In the genomic region with DNA sequence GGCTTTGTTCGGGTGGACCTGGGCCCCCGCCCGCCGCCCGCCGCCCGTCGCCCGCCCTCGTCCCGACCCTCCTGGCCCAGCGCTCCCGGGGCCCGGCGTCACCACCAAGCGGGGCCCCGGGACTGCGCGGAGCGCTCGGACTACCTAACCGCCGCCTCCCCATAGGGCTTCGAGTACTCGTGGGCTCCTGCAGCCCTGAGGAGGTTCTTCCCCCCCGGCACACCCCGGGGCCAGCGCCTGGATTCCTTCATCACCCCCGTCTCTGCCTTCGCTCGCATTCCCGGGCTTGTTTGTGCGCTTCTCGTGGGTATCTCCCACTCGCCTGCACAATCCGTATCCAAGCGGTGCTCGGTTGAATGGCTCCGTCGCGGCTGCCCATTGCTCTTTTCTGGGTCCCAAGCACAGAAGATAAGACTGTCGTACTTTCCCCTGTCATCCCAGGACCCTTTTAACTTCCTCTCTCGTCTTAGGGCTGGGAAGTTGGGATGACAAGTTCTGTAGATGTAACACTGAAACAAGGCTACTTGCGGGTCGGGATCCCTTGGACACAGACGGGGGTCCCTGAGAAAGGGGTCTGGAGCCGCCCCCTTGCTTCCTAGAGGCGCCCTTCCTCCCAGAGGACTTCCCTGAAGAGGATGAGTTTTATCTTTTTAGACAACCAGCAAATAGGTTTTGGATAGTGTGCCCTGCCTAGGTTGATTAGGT, we compare ENCODE assay signal across 8 cellular contexts. TPM values are rescaled to one million over a fixed set of nuclear protein-coding genes. Genes with fewer than 3 reads are reported as not detected.
A peak's percentile ranks its signal among the peaks of the same experiment; 100 is the strongest.
DNase-seq lines count a peak whose midpoint lies in the region; ATAC-seq, FAIRE-seq and TF ChIP-seq lines count a peak whose summit lies in the region.

No MANE protein-coding gene starts in this region.

- peak; percentile 25 for ATAC-seq in GM18861 (IDR thresholded peaks at IDR 0.05; ENCODE audit: unreplicated experiment)
- ATAC-seq in HG03045 (IDR thresholded peaks at IDR 0.05; ENCODE audit: unreplicated experiment) = peak; percentile 56
- ATAC-seq in PC-3 = peak; percentile 60

- dilution Hi-C loops in keratinocyte (cut with MboI; ENCODE audit: extremely low pct_ligation_motif_present, low sequenced_read_pairs) = no loop called here

- H3K4me2 ChIP-seq in BLaER1 = peak overlapping the region; percentile 78
- H3K4me2 ChIP-seq in PC-3 (ENCODE audit: low read length) = peak overlapping the region; percentile 94
- peak overlapping the region; percentile 81 for H3K4me2 ChIP-seq in keratinocyte (ENCODE audit: control insufficient read depth, extremely low read depth, insufficient read depth, low read depth, low read length)

- H3K27me3 ChIP-seq in BLaER1 (no peaks in the 10 kb centered on the region), PC-3 (ENCODE audit: low read length) (no peaks in the 10 kb centered on the region), breast epithelium (no peaks in the 10 kb centered on the region), keratinocyte (ENCODE audit: control insufficient read depth, extremely low read depth, insufficient read depth, low read length) (no peaks in the 10 kb centered on the region)

- TF ChIP-seq POLR2A in breast epithelium (IDR thresholded peaks at IDR 0.05) = no peak

- no peaks in the 10 kb centered on the region for H3K9me3 ChIP-seq in BLaER1
- no peaks in the 10 kb centered on the region for H3K9me3 ChIP-seq in PC-3 (ENCODE audit: low read length)
- no peaks in the 10 kb centered on the region for H3K9me3 ChIP-seq in breast epithelium
- H3K9me3 ChIP-seq in keratinocyte (ENCODE audit: control insufficient read depth, low read depth, low read length) = no peaks in the 10 kb centered on the region

- CTCF ChIA-PET in PC-3 (lab: Charles Lee) = interaction anchor here (0.6 to 0.9 kb wide), 2 partner anchors 66 to 107 kb away, joined by 3 to 8 read pairs; no protein-coding TSS in a partner anchor

- POLR2A ChIA-PET in PC-3 (lab: Charles Lee; ENCODE audit: unreplicated experiment) = interaction anchor here (0.9 kb wide), 1 partner anchor 199 kb away, joined by 11 read pairs; no protein-coding TSS in a partner anchor

- H3K36me3 ChIP-seq in BLaER1 = peaks cover 23% of the 10 kb centered on the region
- H3K36me3 ChIP-seq in PC-3 (ENCODE audit: low read depth, low read length) = peaks cover 6% of the 10 kb centered on the region; the same call in 1 of the 2 replicates
- H3K36me3 ChIP-seq in breast epithelium = no peaks in the 10 kb centered on the region
- peaks cover 2 to 3% of the 10 kb centered on the region in 2 experiments for H3K36me3 ChIP-seq in keratinocyte (ENCODE audit: control insufficient read depth in 2 of 2, extremely low read depth in 1 of 2, insufficient read depth in 2 of 2, low read length in 2 of 2)

- FAIRE-seq in keratinocyte (lab: Jason Lieb, UNC) = no peak

- DNase-seq in PC-3 = peak; percentile 27
- peak in 1 of 2 donors; percentile 18 for DNase-seq in breast epithelium (ENCODE audit: low spot score in 2 of 2)
- DNase-seq in keratinocyte (ENCODE audit: low read depth, low spot score) = no peak
- DNase-seq in stimulated activated CD8-positive, alpha-beta memory T cell treated with anti-CD3 and anti-CD28 coated beads, Interleukin-15, amount 100 ng/mL, for 1 hour (ENCODE audit: low read depth) = peak; percentile 0
- DNase-seq in NCI-H1436 treated with DMSO at 0.1 percent for 48 hours (lab: John Stamatoyannopoulos, UW) = no peak

- no peaks in the 10 kb centered on the region for H3K9me2 ChIP-seq in PC-3 (replicated peaks; ENCODE audit: low read length)

- H2AFZ ChIP-seq in PC-3 (ENCODE audit: low read length) (peak overlapping the region; percentile 95), keratinocyte (ENCODE audit: control insufficient read depth, low read length) (peak overlapping the region; percentile 99)

- no peaks in the 10 kb centered on the region for H3F3A ChIP-seq in PC-3 (ENCODE audit: low read length, unreplicated experiment)

- H3K4me1 ChIP-seq in BLaER1 = peaks cover 22% of the 10 kb centered on the region
- H3K4me1 ChIP-seq in PC-3 (ENCODE audit: insufficient read depth, low read length) = peaks cover 11% of the 10 kb centered on the region
- no peaks in the 10 kb centered on the region for H3K4me1 ChIP-seq in breast epithelium
- peaks cover 8% of the 10 kb centered on the region for H3K4me1 ChIP-seq in keratinocyte (ENCODE audit: control insufficient read depth, extremely low read depth, insufficient read depth, low read length)

- no TSS peak for BruUV-seq in PC-3 (replicated peaks; lab: Mats Ljungman, UMichigan)

- peak overlapping the region; percentile 91 for H3K4me3 ChIP-seq in BLaER1
- H3K4me3 ChIP-seq in PC-3 (ENCODE audit: low read length) = peak overlapping the region; percentile 87
- peak overlapping the region; percentile 85 to 90 (median 87) for H3K4me3 ChIP-seq in breast epithelium
- peak overlapping the region; percentile 88 to 92 (median 90) for H3K4me3 ChIP-seq in keratinocyte (ENCODE audit: control insufficient read depth in 2 of 3, extremely low read depth in 1 of 3, insufficient read depth in 2 of 3, low read depth in 1 of 3, low read length in 3 of 3)

- intact Hi-C loops in PC-3 (cut with micrococcal nuclease) (loop anchor here (2.0 to 10.0 kb wide), 3 partner anchors 65 to 198 kb away; partner anchors contain the start of genes DCK and GRSF1), breast epithelium (cut with DNase I; ENCODE audit: low total_unique reads) (loop anchor here (2.0 kb wide), 1 partner anchor 104 kb away; no protein-coding TSS in a partner anchor)

- peaks cover 50% of the 10 kb centered on the region for H4K20me1 ChIP-seq in BLaER1
- H4K20me1 ChIP-seq in PC-3 (ENCODE audit: low read length) = 0 out of 2 replicates have a peak, but pooled peaks cover 6% of the 10 kb centered on the region
- H4K20me1 ChIP-seq in keratinocyte (ENCODE audit: control insufficient read depth, extremely low read depth, insufficient read depth, low read length) = no peaks in the 10 kb centered on the region

- peak overlapping the region; percentile 89 for H3K9ac ChIP-seq in BLaER1
- peak overlapping the region; percentile 67 for H3K9ac ChIP-seq in PC-3 (ENCODE audit: low read length)
- H3K9ac ChIP-seq in keratinocyte (ENCODE audit: control insufficient read depth, extremely low read depth, insufficient read depth, low read length) = peak overlapping the region; percentile 82

- no peak for TF ChIP-seq CTCF in PC-3 (conservative IDR thresholded peaks at IDR 0.05; ENCODE audit: low read depth, low read length)
- no peak for TF ChIP-seq CTCF in breast epithelium (IDR thresholded peaks at IDR 0.05)
- TF ChIP-seq CTCF in keratinocyte (optimal IDR thresholded peaks at IDR 0.05 in 1 of 3, IDR thresholded peaks at IDR 0.05 in 1 of 3, conservative IDR thresholded peaks at IDR 0.05 in 1 of 3; ENCODE audit: extremely low read depth in 1 of 3, insufficient read depth in 2 of 3, low read length in 3 of 3) = no peak

- peak overlapping the region; percentile 86 for H3K27ac ChIP-seq in BLaER1
- H3K27ac ChIP-seq in PC-3 (ENCODE audit: low read length) = no peak overlapping the region
- peak overlapping the region; percentile 84 to 92 for H3K27ac ChIP-seq in breast epithelium
- H3K27ac ChIP-seq in keratinocyte (ENCODE audit: control insufficient read depth, insufficient read depth, low read length) = peak overlapping the region; percentile 15

- H3K79me2 ChIP-seq in PC-3 (ENCODE audit: low read length) (peaks cover 54% of the 10 kb centered on the region), keratinocyte (ENCODE audit: control insufficient read depth, insufficient read depth, low read length) (peaks cover 50% of the 10 kb centered on the region)

- H3K9me1 ChIP-seq in keratinocyte (ENCODE audit: control insufficient read depth, extremely low read depth, insufficient read depth, low read length) = no peaks in the 10 kb centered on the region

RNA-seq across cellular contexts. Expression of gene MOB1B, which starts 0.6 kb away (rescaled TPM):
- 11.4 and 12.6 TPM in 2 replicates for total RNA-seq in PC-3 (2014; rRNA removed)
- 10 to 100 TPM; 13.3 to 27.8 (median 15.1) TPM for total RNA-seq in breast epithelium
- 9.5 to 15.6 TPM (median 11.2 TPM) in 3 replicates for polyA plus RNA-seq in keratinocyte
- 7.7 TPM for polyA plus RNA-seq in keratinocyte (2011; ENCODE audit: low read depth)
- 6.4 and 12.1 TPM in 2 replicates for polyA plus RNA-seq in keratinocyte (2011; cell fraction: cytosol; rRNA removed)
- 14.2 and 15.5 TPM in 2 replicates for polyA plus RNA-seq in keratinocyte (2011; cell fraction: nucleus; rRNA removed)
- polyA plus RNA-seq in keratinocyte (2012; ENCODE audit: low replicate concordance) = 5.9 and 12.0 TPM in 2 replicates
- 6.0 to 46.9 TPM (median 21.2 TPM) in 3 replicates for polyA minus RNA-seq in keratinocyte
- 57.6 TPM for polyA minus RNA-seq in keratinocyte (2011; cell fraction: cytosol; rRNA and poly(A)+ RNA removed)
- polyA minus RNA-seq in keratinocyte (2011; cell fraction: nucleus; rRNA and poly(A)+ RNA removed) = 14.9 and 27.1 TPM in 2 replicates

Comparison
In these comparisons a context has a peak if more than half of its experiments do, and no peak if none do; other contexts are left out.
1. DNase-seq: peak in PC-3 (single experiment) and stimulated activated CD8-positive, alpha-beta memory T cell treated with anti-CD3 and anti-CD28 coated beads, Interleukin-15, amount 100 ng/mL, for 1 hour (single experiment); none in keratinocyte (single experiment) and NCI-H1436 treated with DMSO at 0.1 percent for 48 hours (single experiment).
2. Peak in every context shown above with its lines, with median percentiles within 50 percentile points of each other: H3K4me2 ChIP-seq, H3K4me3 ChIP-seq, H3K9ac ChIP-seq and ATAC-seq.